In genomic region chr7:73738220-73738611, GRCh38 we compare ENCODE assay signal across 8 cellular contexts. TPM values are rescaled to one million over a fixed set of nuclear protein-coding genes. Genes with fewer than 3 reads are reported as not detected.
DNase-seq lines count a peak whose midpoint lies in the region; ATAC-seq lines count a peak whose summit lies in the region.

No MANE protein-coding gene starts in this region.

- no peaks in the 10 kb centered on the region for H3K27me3 ChIP-seq in CD8-positive, alpha-beta memory T cell (ENCODE audit: insufficient read depth, low read length, poor library complexity, severe bottlenecking)
- no peaks in the 10 kb centered on the region for H3K27me3 ChIP-seq in effector memory CD4-positive, alpha-beta T cell (replicated peaks; ENCODE audit: control insufficient read depth, insufficient read depth, low read length, poor library complexity, severe bottlenecking)

- peaks cover 0 to 10% (median 0%) of the 10 kb centered on the region in 3 donors for H3K36me3 Mint-ChIP-seq in CD8-positive, alpha-beta memory T cell
- peaks cover 2% of the 10 kb centered on the region for H3K36me3 Mint-ChIP-seq in activated CD8-positive, alpha-beta memory T cell treated with anti-CD3 and anti-CD28 coated beads, Interleukin-2, amount 10 ng/mL, durations not matched to agents 7 days and 5 days

- H3K36me3 ChIP-seq in CD8-positive, alpha-beta memory T cell (ENCODE audit: insufficient read depth, low read length): peaks cover 7% of the 10 kb centered on the region
- no peaks in the 10 kb centered on the region for H3K36me3 ChIP-seq in effector memory CD4-positive, alpha-beta T cell (ENCODE audit: control insufficient read depth, insufficient read depth, low read length)

- H3K9me3 ChIP-seq in CD8-positive, alpha-beta memory T cell (ENCODE audit: low read length): no peaks in the 10 kb centered on the region
- H3K9me3 ChIP-seq in effector memory CD4-positive, alpha-beta T cell (ENCODE audit: control insufficient read depth, low read length): no peaks in the 10 kb centered on the region

- CTCF ChIA-PET in CD8-positive, alpha-beta memory T cell (lab: Charles Lee): interaction anchor here (5.4 to 9.3 kb wide), 2 partner anchors 13 to 131 kb away, joined by 36 to 104 read pairs; no protein-coding TSS in a partner anchor
- CTCF ChIA-PET in activated CD8-positive, alpha-beta memory T cell treated with anti-CD3 and anti-CD28 coated beads, Interleukin-2, amount 10 ng/mL, durations not matched to agents 7 days and 5 days (lab: Charles Lee): interaction anchor here (0.6 to 8.9 kb wide), 9 partner anchors 9 to 259 kb away, joined by 3 to 147 read pairs (median 5); partner anchors contain the start of genes METTL27 and STX1A

- peak; percentile 30 to 70 (median 56) for DNase-seq in CD8-positive, alpha-beta memory T cell
- DNase-seq in NCI-H2171 (lab: John Stamatoyannopoulos, UW) (peak; percentile 57), medulla oblongata (ENCODE audit: extremely low spot score) (peak; percentile 58), NCI-H446 treated with DMSO at 0.1 percent for 48 hours (lab: John Stamatoyannopoulos, UW) (no peak)
- peak; percentile 73 for DNase-seq in activated CD8-positive, alpha-beta memory T cell treated with anti-CD3 and anti-CD28 coated beads, Interleukin-2, amount 10 ng/mL, durations not matched to agents 7 days and 5 days
- peak; percentile 43 to 47 (median 47) for DNase-seq in effector memory CD4-positive, alpha-beta T cell
- DNase-seq in stimulated activated CD8-positive, alpha-beta memory T cell treated with anti-CD3 and anti-CD28 coated beads, Interleukin-15, amount 100 ng/mL, for 24 hours (ENCODE audit: low read depth): peak; percentile 47

- POLR2A ChIA-PET in CD8-positive, alpha-beta memory T cell (lab: Charles Lee): interaction anchor here (0.5 to 1.2 kb wide), 7 partner anchors 17 to 919 kb away, joined by 3 to 10 read pairs (median 4); partner anchors contain the start of genes BAZ1B, GTF2I and TBL2

- peak overlapping the region; percentile 83 for H3K4me3 ChIP-seq in CD8-positive, alpha-beta memory T cell (ENCODE audit: low read length)
- H3K4me3 ChIP-seq in effector memory CD4-positive, alpha-beta T cell (ENCODE audit: insufficient read depth, low read depth, low read length, poor library complexity, severe bottlenecking): peak overlapping the region; percentile 89

- peaks cover 0 to 4% of the 10 kb centered on the region in 2 donors for H3K27me3 Mint-ChIP-seq in CD8-positive, alpha-beta memory T cell
- H3K27me3 Mint-ChIP-seq in activated CD8-positive, alpha-beta memory T cell treated with anti-CD3 and anti-CD28 coated beads, Interleukin-2, amount 10 ng/mL, durations not matched to agents 7 days and 5 days: no peaks in the 10 kb centered on the region

- H3K4me1 Mint-ChIP-seq in CD8-positive, alpha-beta memory T cell: peaks cover 11 to 24% (median 16%) of the 10 kb centered on the region in 3 donors
- H3K4me1 Mint-ChIP-seq in activated CD8-positive, alpha-beta memory T cell treated with anti-CD3 and anti-CD28 coated beads, Interleukin-2, amount 10 ng/mL, durations not matched to agents 7 days and 5 days: peaks cover 21% of the 10 kb centered on the region

- H3K27ac Mint-ChIP-seq in CD8-positive, alpha-beta memory T cell: peak overlapping the region in 7 of 8 donors; percentile 72 to 91 (median 81)
- H3K27ac Mint-ChIP-seq in activated CD8-positive, alpha-beta memory T cell treated with anti-CD3 and anti-CD28 coated beads, Interleukin-2, amount 10 ng/mL, durations not matched to agents 7 days and 5 days: peak overlapping the region; percentile 95

- peaks cover 9% of the 10 kb centered on the region for H3K4me1 ChIP-seq in CD8-positive, alpha-beta memory T cell (ENCODE audit: insufficient read depth, low read length)
- H3K4me1 ChIP-seq in effector memory CD4-positive, alpha-beta T cell (ENCODE audit: control insufficient read depth, insufficient read depth, low read length, poor library complexity, severe bottlenecking): peaks cover 21% of the 10 kb centered on the region

- no peaks in the 10 kb centered on the region for H3K9me3 Mint-ChIP-seq in CD8-positive, alpha-beta memory T cell
- no peaks in the 10 kb centered on the region for H3K9me3 Mint-ChIP-seq in activated CD8-positive, alpha-beta memory T cell treated with anti-CD3 and anti-CD28 coated beads, Interleukin-2, amount 10 ng/mL, durations not matched to agents 7 days and 5 days (ENCODE audit: low read depth)

- ATAC-seq in GM21528 (IDR thresholded peaks at IDR 0.05; ENCODE audit: low FRiP score, unreplicated experiment): peak; percentile 13
- ATAC-seq in activated CD8-positive, alpha-beta memory T cell treated with anti-CD3 and anti-CD28 coated beads, Interleukin-2, amount 10 ng/mL, durations not matched to agents 7 days and 5 days: peak; percentile 29

- H3K4me3 Mint-ChIP-seq in CD8-positive, alpha-beta memory T cell: peak overlapping the region; percentile 87 to 97 (median 92)
- H3K4me3 Mint-ChIP-seq in activated CD8-positive, alpha-beta memory T cell treated with anti-CD3 and anti-CD28 coated beads, Interleukin-2, amount 10 ng/mL, durations not matched to agents 7 days and 5 days: peak overlapping the region; percentile 84

- peak overlapping the region; percentile 80 for H3K27ac ChIP-seq in CD8-positive, alpha-beta memory T cell (ENCODE audit: low read depth, low read length)
- peak overlapping the region; percentile 91 for H3K27ac ChIP-seq in effector memory CD4-positive, alpha-beta T cell (ENCODE audit: insufficient read depth, low read length, poor library complexity, severe bottlenecking)

RNA-seq across cellular contexts. Expression of gene ABHD11, which starts 0.4 kb away (rescaled TPM):
- total RNA-seq in CD8-positive, alpha-beta memory T cell: 10 to 100 TPM; 23.2 to 26.5 TPM
- 13.1 TPM for polyA plus RNA-seq in CD8-positive, alpha-beta memory T cell
- 10 to 100 TPM; 15.9 to 19.2 TPM for total RNA-seq in activated CD8-positive, alpha-beta memory T cell treated with anti-CD3 and anti-CD28 coated beads, Interleukin-2, amount 10 ng/mL, durations not matched to agents 7 days and 5 days

RNA-seq across cellular contexts. Expression of gene STX1A, which starts 18.7 kb away (rescaled TPM):
- total RNA-seq in CD8-positive, alpha-beta memory T cell: 10 to 100 TPM; 18.4 to 18.8 TPM
- polyA plus RNA-seq in CD8-positive, alpha-beta memory T cell: 1.5 TPM
- 10 to 100 TPM; 13.8 to 15.8 TPM for total RNA-seq in activated CD8-positive, alpha-beta memory T cell treated with anti-CD3 and anti-CD28 coated beads, Interleukin-2, amount 10 ng/mL, durations not matched to agents 7 days and 5 days

RNA-seq across cellular contexts. Expression of gene CLDN3, which starts 31.9 kb away (rescaled TPM):
- total RNA-seq in CD8-positive, alpha-beta memory T cell: not detected
- polyA plus RNA-seq in CD8-positive, alpha-beta memory T cell: not detected
- not detected for total RNA-seq in activated CD8-positive, alpha-beta memory T cell treated with anti-CD3 and anti-CD28 coated beads, Interleukin-2, amount 10 ng/mL, durations not matched to agents 7 days and 5 days

RNA-seq across cellular contexts. Expression of gene BUD23, which starts 54.8 kb away (rescaled TPM):
- 100 to 1,000 TPM; 102 to 113 TPM for total RNA-seq in CD8-positive, alpha-beta memory T cell
- polyA plus RNA-seq in CD8-positive, alpha-beta memory T cell: 130 TPM
- total RNA-seq in activated CD8-positive, alpha-beta memory T cell treated with anti-CD3 and anti-CD28 coated beads, Interleukin-2, amount 10 ng/mL, durations not matched to agents 7 days and 5 days: 10 to 100 TPM; 60.5 to 72.7 TPM

RNA-seq across cellular contexts. Expression of gene DNAJC30, which starts 55.0 kb away (rescaled TPM):
- total RNA-seq in CD8-positive, alpha-beta memory T cell: 10 to 100 TPM; 10.9 to 12.4 TPM
- 10.0 TPM for polyA plus RNA-seq in CD8-positive, alpha-beta memory T cell
- 1 to 10 TPM; 7.0 to 9.0 TPM for total RNA-seq in activated CD8-positive, alpha-beta memory T cell treated with anti-CD3 and anti-CD28 coated beads, Interleukin-2, amount 10 ng/mL, durations not matched to agents 7 days and 5 days
